In genomic region chr15:100720406-100720967, GRCh38 we compare ENCODE assay signal across 2 cellular contexts.
TF ChIP-seq lines count a peak whose summit lies in the region.

No MANE protein-coding gene starts in this region.

TF ChIP-seq in SK-N-SH, 30 proteins besides CTCF, POLR2A, EP300 and RAD21 (continued from another document):
- no peak for TF ChIP-seq MXI1 (IDR thresholded peaks at IDR 0.05; ENCODE audit: low read depth, low read length)
- no peak for TF ChIP-seq CHD2 (IDR thresholded peaks at IDR 0.05; ENCODE audit: low read length, partially characterized antibody)

TF ChIP-seq in SK-N-SH treated with all-trans-retinoic acid at 6 μM for 48 hours, 23 proteins besides CTCF, POLR2A, EP300 and RAD21 (continued from another document):
- no peak for TF ChIP-seq ESRRG (CRISPR knock-in tag; IDR thresholded peaks at IDR 0.05)
- no peak for TF ChIP-seq ISL1 (CRISPR knock-in tag; IDR thresholded peaks at IDR 0.05)
- TF ChIP-seq, protein P1, sequence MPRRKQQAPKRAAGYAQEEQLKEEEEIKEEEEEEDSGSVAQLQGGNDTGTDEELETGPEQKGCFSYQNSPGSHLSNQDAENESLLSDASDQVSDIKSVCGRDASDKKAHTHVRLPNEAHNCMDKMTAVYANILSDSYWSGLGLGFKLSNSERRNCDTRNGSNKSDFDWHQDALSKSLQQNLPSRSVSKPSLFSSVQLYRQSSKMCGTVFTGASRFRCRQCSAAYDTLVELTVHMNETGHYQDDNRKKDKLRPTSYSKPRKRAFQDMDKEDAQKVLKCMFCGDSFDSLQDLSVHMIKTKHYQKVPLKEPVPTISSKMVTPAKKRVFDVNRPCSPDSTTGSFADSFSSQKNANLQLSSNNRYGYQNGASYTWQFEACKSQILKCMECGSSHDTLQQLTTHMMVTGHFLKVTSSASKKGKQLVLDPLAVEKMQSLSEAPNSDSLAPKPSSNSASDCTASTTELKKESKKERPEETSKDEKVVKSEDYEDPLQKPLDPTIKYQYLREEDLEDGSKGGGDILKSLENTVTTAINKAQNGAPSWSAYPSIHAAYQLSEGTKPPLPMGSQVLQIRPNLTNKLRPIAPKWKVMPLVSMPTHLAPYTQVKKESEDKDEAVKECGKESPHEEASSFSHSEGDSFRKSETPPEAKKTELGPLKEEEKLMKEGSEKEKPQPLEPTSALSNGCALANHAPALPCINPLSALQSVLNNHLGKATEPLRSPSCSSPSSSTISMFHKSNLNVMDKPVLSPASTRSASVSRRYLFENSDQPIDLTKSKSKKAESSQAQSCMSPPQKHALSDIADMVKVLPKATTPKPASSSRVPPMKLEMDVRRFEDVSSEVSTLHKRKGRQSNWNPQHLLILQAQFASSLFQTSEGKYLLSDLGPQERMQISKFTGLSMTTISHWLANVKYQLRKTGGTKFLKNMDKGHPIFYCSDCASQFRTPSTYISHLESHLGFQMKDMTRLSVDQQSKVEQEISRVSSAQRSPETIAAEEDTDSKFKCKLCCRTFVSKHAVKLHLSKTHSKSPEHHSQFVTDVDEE (CRISPR knock-in tag; IDR thresholded peaks at IDR 0.05) = no peak
- no peak for TF ChIP-seq ZNF565 (CRISPR knock-in tag; conservative IDR thresholded peaks at IDR 0.05; ENCODE audit: low read depth)
- TF ChIP-seq, protein P2, sequence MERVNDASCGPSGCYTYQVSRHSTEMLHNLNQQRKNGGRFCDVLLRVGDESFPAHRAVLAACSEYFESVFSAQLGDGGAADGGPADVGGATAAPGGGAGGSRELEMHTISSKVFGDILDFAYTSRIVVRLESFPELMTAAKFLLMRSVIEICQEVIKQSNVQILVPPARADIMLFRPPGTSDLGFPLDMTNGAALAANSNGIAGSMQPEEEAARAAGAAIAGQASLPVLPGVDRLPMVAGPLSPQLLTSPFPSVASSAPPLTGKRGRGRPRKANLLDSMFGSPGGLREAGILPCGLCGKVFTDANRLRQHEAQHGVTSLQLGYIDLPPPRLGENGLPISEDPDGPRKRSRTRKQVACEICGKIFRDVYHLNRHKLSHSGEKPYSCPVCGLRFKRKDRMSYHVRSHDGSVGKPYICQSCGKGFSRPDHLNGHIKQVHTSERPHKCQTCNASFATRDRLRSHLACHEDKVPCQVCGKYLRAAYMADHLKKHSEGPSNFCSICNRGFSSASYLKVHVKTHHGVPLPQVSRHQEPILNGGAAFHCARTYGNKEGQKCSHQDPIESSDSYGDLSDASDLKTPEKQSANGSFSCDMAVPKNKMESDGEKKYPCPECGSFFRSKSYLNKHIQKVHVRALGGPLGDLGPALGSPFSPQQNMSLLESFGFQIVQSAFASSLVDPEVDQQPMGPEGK (CRISPR knock-in tag; IDR thresholded peaks at IDR 0.05; ENCODE audit: borderline replicate concordance) = no peak
- no peak for TF ChIP-seq ZNF70 (CRISPR knock-in tag; IDR thresholded peaks at IDR 0.05)
- TF ChIP-seq ZFP3 (CRISPR knock-in tag; IDR thresholded peaks at IDR 0.05) = no peak
- TF ChIP-seq OSR1 (CRISPR knock-in tag; IDR thresholded peaks at IDR 0.05) = no peak
- TF ChIP-seq CSDC2 (CRISPR knock-in tag; IDR thresholded peaks at IDR 0.05) = no peak
- TF ChIP-seq, protein P3, sequence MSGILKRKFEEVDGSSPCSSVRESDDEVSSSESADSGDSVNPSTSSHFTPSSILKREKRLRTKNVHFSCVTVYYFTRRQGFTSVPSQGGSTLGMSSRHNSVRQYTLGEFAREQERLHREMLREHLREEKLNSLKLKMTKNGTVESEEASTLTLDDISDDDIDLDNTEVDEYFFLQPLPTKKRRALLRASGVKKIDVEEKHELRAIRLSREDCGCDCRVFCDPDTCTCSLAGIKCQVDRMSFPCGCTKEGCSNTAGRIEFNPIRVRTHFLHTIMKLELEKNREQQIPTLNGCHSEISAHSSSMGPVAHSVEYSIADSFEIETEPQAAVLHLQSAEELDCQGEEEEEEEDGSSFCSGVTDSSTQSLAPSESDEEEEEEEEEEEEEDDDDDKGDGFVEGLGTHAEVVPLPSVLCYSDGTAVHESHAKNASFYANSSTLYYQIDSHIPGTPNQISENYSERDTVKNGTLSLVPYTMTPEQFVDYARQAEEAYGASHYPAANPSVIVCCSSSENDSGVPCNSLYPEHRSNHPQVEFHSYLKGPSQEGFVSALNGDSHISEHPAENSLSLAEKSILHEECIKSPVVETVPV (CRISPR knock-in tag; IDR thresholded peaks at IDR 0.05) = no peak
- TF ChIP-seq RARB (CRISPR knock-in tag; IDR thresholded peaks at IDR 0.05) = no peak
- TF ChIP-seq ZFP30 (CRISPR knock-in tag; IDR thresholded peaks at IDR 0.05) = no peak
- no peak for TF ChIP-seq BACH2 (CRISPR knock-in tag; IDR thresholded peaks at IDR 0.05; ENCODE audit: borderline replicate concordance)
- TF ChIP-seq CREB5 (CRISPR knock-in tag; IDR thresholded peaks at IDR 0.05; ENCODE audit: low read depth) = no peak
- no peak for TF ChIP-seq SNAI2 (CRISPR knock-in tag; IDR thresholded peaks at IDR 0.05)
- TF ChIP-seq TCF4 (CRISPR knock-in tag; IDR thresholded peaks at IDR 0.05; ENCODE audit: borderline replicate concordance) = no peak
- TF ChIP-seq GLIS3 (CRISPR knock-in tag; IDR thresholded peaks at IDR 0.05) = no peak
- no peak for TF ChIP-seq PPARA (CRISPR knock-in tag; IDR thresholded peaks at IDR 0.05; ENCODE audit: borderline replicate concordance)
